In the genomic region with DNA sequence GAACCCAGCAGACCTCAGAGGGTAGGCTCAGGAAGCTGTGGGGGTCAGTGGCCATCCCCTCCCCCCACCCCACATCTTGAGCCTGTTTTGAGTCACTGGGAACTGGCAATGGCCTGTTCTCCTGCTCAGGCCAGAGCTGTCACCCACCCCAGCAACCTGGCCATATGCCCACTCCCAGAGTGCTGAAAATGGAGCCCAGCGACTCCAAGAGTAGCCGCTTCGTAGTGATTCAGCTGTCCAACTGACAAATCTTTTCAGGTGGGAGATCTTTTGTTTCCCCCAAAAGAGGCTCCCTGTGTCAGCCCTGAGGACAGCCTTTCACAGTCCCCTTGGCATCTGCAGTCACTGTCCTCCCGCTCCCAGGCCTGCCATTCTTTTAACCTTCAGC, we compare ENCODE assay signal across 25 cellular contexts. TPM values are rescaled to one million over a fixed set of nuclear protein-coding genes. Genes with fewer than 3 reads are reported as not detected.
"Had no signal": no experiment of that assay in that cellular context is flagged by ENCODE, and none has a peak within 500 bp of the region (broad histone marks: within the 10 kb centered on the region; RNA-seq: fewer than 3 reads in every experiment).

No MANE protein-coding gene starts in this region.

- H3K36me3 Mint-ChIP-seq: activated naive CD4-positive, alpha-beta T cell treated with anti-CD3 and anti-CD28 coated beads, Interleukin-2, amount 50 U/mL, for 72 hours; natural killer cell treated with Interleukin-12 subunit alpha and Interleukin-12 subunit beta and Interleukin-15 and Interleukin-18, amount 100 ng/mL, for 72 hours had no signal

- H3K27ac ChIP-seq: brain microvascular endothelial cell, hepatocyte, neutrophil, upper lobe of right lung, WERI-Rb-1 had no signal

- H3K4me2 ChIP-seq: hepatocyte had no signal

- H3K36me3 ChIP-seq: brain microvascular endothelial cell, upper lobe of right lung, WERI-Rb-1 had no signal

- H3K9me3 Mint-ChIP-seq: activated naive CD4-positive, alpha-beta T cell treated with anti-CD3 and anti-CD28 coated beads, Interleukin-2, amount 50 U/mL, for 72 hours; activated T-cell treated with anti-CD3 and anti-CD28 coated beads, Interleukin-2, amount 50 U/mL, for 24 hours; activated T-helper 17 cell treated with anti-CD3 and anti-CD28 coated beads, Interleukin-2, amount 50 U/mL, for 72 hours; natural killer cell treated with Interleukin-12 subunit alpha and Interleukin-12 subunit beta and Interleukin-15 and Interleukin-18, amount 100 ng/mL, for 72 hours had no signal

- H3K9me3 ChIP-seq: neutrophil, upper lobe of right lung had no signal

- H3K27me3 ChIP-seq: brain microvascular endothelial cell, hepatocyte, neutrophil, upper lobe of right lung had no signal

- H3K4me3 Mint-ChIP-seq: activated T-cell treated with anti-CD3 and anti-CD28 coated beads, Interleukin-2, amount 50 U/mL, for 24 hours; activated T-helper 17 cell treated with anti-CD3 and anti-CD28 coated beads, Interleukin-2, amount 50 U/mL, for 72 hours; natural killer cell treated with Interleukin-12 subunit alpha and Interleukin-12 subunit beta and Interleukin-15 and Interleukin-18, amount 100 ng/mL, for 72 hours had no signal

- H3K27ac Mint-ChIP-seq: activated naive CD4-positive, alpha-beta T cell treated with anti-CD3 and anti-CD28 coated beads, Interleukin-2, amount 50 U/mL, for 72 hours; activated T-cell treated with anti-CD3 and anti-CD28 coated beads, Interleukin-2, amount 50 U/mL, for 24 hours; activated T-helper 17 cell treated with anti-CD3 and anti-CD28 coated beads, Interleukin-2, amount 50 U/mL, for 72 hours; natural killer cell treated with Interleukin-12 subunit alpha and Interleukin-12 subunit beta and Interleukin-15 and Interleukin-18, amount 100 ng/mL, for 72 hours had no signal

- H3K27me3 Mint-ChIP-seq: activated T-cell treated with anti-CD3 and anti-CD28 coated beads, Interleukin-2, amount 50 U/mL, for 24 hours; activated T-helper 17 cell treated with anti-CD3 and anti-CD28 coated beads, Interleukin-2, amount 50 U/mL, for 72 hours; natural killer cell treated with Interleukin-12 subunit alpha and Interleukin-12 subunit beta and Interleukin-15 and Interleukin-18, amount 100 ng/mL, for 72 hours had no signal

- H3K4me3 ChIP-seq: hepatocyte, upper lobe of right lung had no signal

- H3K4me1 Mint-ChIP-seq: activated T-helper 17 cell treated with anti-CD3 and anti-CD28 coated beads, Interleukin-2, amount 50 U/mL, for 72 hours had no signal

- H3K4me1 ChIP-seq: upper lobe of right lung had no signal

- DNase-seq: activated CD4-positive, alpha-beta T cell treated with anti-CD3 and anti-CD28 coated beads for 1 hour; activated CD4-positive, alpha-beta T cell treated with anti-CD3 and anti-CD28 coated beads, Interleukin-2, amount 50 U/mL, for 1 hour; activated CD8-positive, alpha-beta memory T cell treated with anti-CD3 and anti-CD28 coated beads, Interleukin-2, amount 50 U/mL, for 4 hours; activated T-cell treated with anti-CD3 and anti-CD28 coated beads, Interleukin-2, amount 50 U/mL, for 24 hours; aorta; brain microvascular endothelial cell; effector memory CD4-positive, alpha-beta T cell; foreskin melanocyte; left ventricle myocardium superior; mammary epithelial cell; midbrain; stimulated activated CD4-positive, alpha-beta T cell treated with anti-CD3 and anti-CD28 coated beads, Interleukin-4, amount 100 ng/mL, for 24 hours; stimulated activated naive CD4-positive, alpha-beta T cell treated with Interleukin-2 at 50 U/mL for 16 hours; T-helper 1 cell; upper lobe of right lung; WERI-Rb-1 had no signal

RNA-seq across cellular contexts. Expression of a gene that starts 32.4 kb away (rescaled TPM):
- total RNA-seq: activated naive CD4-positive, alpha-beta T cell treated with anti-CD3 and anti-CD28 coated beads, Interleukin-2, amount 50 U/mL, for 72 hours; activated T-helper 17 cell treated with anti-CD3 and anti-CD28 coated beads, Interleukin-2, amount 50 U/mL, for 72 hours; dermis microvascular lymphatic vessel endothelial cell; endothelial cell of umbilical vein; esophagus mucosa; natural killer cell treated with Interleukin-12 subunit alpha and Interleukin-12 subunit beta and Interleukin-15 and Interleukin-18, amount 100 ng/mL, for 72 hours; subcutaneous adipose tissue had no signal
- polyA plus RNA-seq: endothelial cell of umbilical vein had no signal
